Comparison of ENCODE assay signal across 34 cellular contexts in genomic region chr20:36386236-36386635, GRCh38.
DNase-seq lines count a peak whose midpoint lies in the region; ATAC-seq, FAIRE-seq and TF ChIP-seq lines count a peak whose summit lies in the region.
"Had no signal": no experiment of that assay in that cellular context is flagged by ENCODE, and none has a peak within 500 bp of the region (broad histone marks: within the 10 kb centered on the region; RNA-seq: fewer than 3 reads in every experiment).

No MANE protein-coding gene starts in this region.

- no peak for TF ChIP-seq RAD21 in HepG2 (CRISPR knock-in tag; IDR thresholded peaks at IDR 0.05)

- H3K9ac ChIP-seq in HepG2 (ENCODE audit: insufficient read depth, low read depth, low read length) = no peak overlapping the region
- H3K9ac ChIP-seq: BLaER1; BLaER1 treated with 17β-estradiol and CSF1 and Interleukin-3, amounts not matched to agents 10 nM and 100 nM had no signal

- no peak for FAIRE-seq in HepG2 (lab: Jason Lieb, UNC)
- FAIRE-seq: A204.1, A549, D721Med had no signal

- H3K9me3 ChIP-seq in HepG2 (ENCODE audit: low read length) = no peaks in the 10 kb centered on the region
- H3K9me3 ChIP-seq in right lobe of liver = no peaks in the 10 kb centered on the region
- H3K9me3 ChIP-seq in HEK293 (ENCODE audit: control insufficient read depth, insufficient read depth, low read depth, low read length) = no peaks in the 10 kb centered on the region
- H3K9me3 ChIP-seq in WERI-Rb-1 (ENCODE audit: severe bottlenecking) = no peaks in the 10 kb centered on the region
- H3K9me3 ChIP-seq in esophagus squamous epithelium = no peaks in the 10 kb centered on the region
- H3K9me3 ChIP-seq: A549; BE2C; BLaER1; BLaER1 treated with 17β-estradiol and CSF1 and Interleukin-3, amounts not matched to agents 10 nM and 100 nM; Caco-2 had no signal

- peaks cover 10% of the 10 kb centered on the region for H4K20me1 ChIP-seq in HepG2 (ENCODE audit: insufficient read depth, low read length)

- H3K27ac ChIP-seq in HepG2 (ENCODE audit: extremely low read length, insufficient read depth, low read length) = no peak overlapping the region
- no peak overlapping the region for H3K27ac ChIP-seq in right lobe of liver
- H3K27ac ChIP-seq in HEK293 (ENCODE audit: extremely low read depth, low read depth, low read length) = no peak overlapping the region
- peak overlapping the region; percentile 72 for H3K27ac ChIP-seq in WERI-Rb-1
- no peak overlapping the region for H3K27ac ChIP-seq in esophagus squamous epithelium
- H3K27ac ChIP-seq: 22Rv1; A549; BLaER1; BLaER1 treated with 17β-estradiol and CSF1 and Interleukin-3, amounts not matched to agents 10 nM and 100 nM; C4-2B had no signal

- H3K4me3 Mint-ChIP-seq in activated CD4-positive, alpha-beta T cell treated with anti-CD3 and anti-CD28 coated beads for 36 hours = no peak overlapping the region
- H3K4me3 Mint-ChIP-seq: B cell; CD14-positive monocyte; CD4-positive, alpha-beta memory T cell; CD4-positive, alpha-beta T cell; CD4-positive, CD25-positive, alpha-beta regulatory T cell; CD8-positive, alpha-beta memory T cell; CD8-positive, alpha-beta T cell had no signal

- H3K27me3 Mint-ChIP-seq in activated CD4-positive, alpha-beta T cell treated with anti-CD3 and anti-CD28 coated beads for 36 hours = peaks cover 8% of the 10 kb centered on the region

- H3K27ac Mint-ChIP-seq in activated CD4-positive, alpha-beta T cell treated with anti-CD3 and anti-CD28 coated beads for 36 hours = no peak overlapping the region
- H3K27ac Mint-ChIP-seq: B cell; CD14-positive monocyte; CD4-positive, alpha-beta memory T cell; CD4-positive, alpha-beta T cell; CD4-positive, CD25-positive, alpha-beta regulatory T cell; CD8-positive, alpha-beta T cell had no signal

- no peak for TF ChIP-seq POLR2A in HepG2 (IDR thresholded peaks at IDR 0.05; ENCODE audit: insufficient read depth in 1 of 2, low read depth in 2 of 2, low read length in 2 of 2)
- no peak for TF ChIP-seq POLR2A in right lobe of liver (IDR thresholded peaks at IDR 0.05)
- no peak for TF ChIP-seq POLR2A in esophagus squamous epithelium (IDR thresholded peaks at IDR 0.05)

- H3K4me1 ChIP-seq in HepG2 (ENCODE audit: insufficient read depth, low read length) (no peaks in the 10 kb centered on the region), right lobe of liver (no peaks in the 10 kb centered on the region), HEK293 (ENCODE audit: control insufficient read depth, insufficient read depth, low read length) (no peaks in the 10 kb centered on the region), esophagus squamous epithelium (no peaks in the 10 kb centered on the region)
- H3K4me1 ChIP-seq: A549; BE2C; BLaER1; BLaER1 treated with 17β-estradiol and CSF1 and Interleukin-3, amounts not matched to agents 10 nM and 100 nM; Caco-2 had no signal

- no peaks in the 10 kb centered on the region for H3K4me1 Mint-ChIP-seq in activated CD4-positive, alpha-beta T cell treated with anti-CD3 and anti-CD28 coated beads for 36 hours
- H3K4me1 Mint-ChIP-seq: B cell; CD14-positive monocyte; CD4-positive, alpha-beta memory T cell; CD4-positive, CD25-positive, alpha-beta regulatory T cell; CD8-positive, alpha-beta memory T cell had no signal

- no peaks in the 10 kb centered on the region for H3K9me3 Mint-ChIP-seq in activated CD4-positive, alpha-beta T cell treated with anti-CD3 and anti-CD28 coated beads for 36 hours (ENCODE audit: low read depth)
- H3K9me3 Mint-ChIP-seq: CD4-positive, CD25-positive, alpha-beta regulatory T cell; CD8-positive, alpha-beta memory T cell; CD8-positive, alpha-beta T cell had no signal

- no peak for TF ChIP-seq CTCF in HepG2 (CRISPR knock-in tag; IDR thresholded peaks at IDR 0.05)
- TF ChIP-seq CTCF in right lobe of liver (IDR thresholded peaks at IDR 0.05) = no peak
- TF ChIP-seq CTCF in HEK293 (tag by site-specific recombination; IDR thresholded peaks at IDR 0.05) = no peak
- TF ChIP-seq CTCF in WERI-Rb-1 (IDR thresholded peaks at IDR 0.05; ENCODE audit: low read depth, low read length) = no peak
- no peak for TF ChIP-seq CTCF in esophagus squamous epithelium (IDR thresholded peaks at IDR 0.05)

- TF ChIP-seq EP300 in HepG2 (IDR thresholded peaks at IDR 0.05; ENCODE audit: low read depth in 2 of 2, low read length in 2 of 2) (no peak), HepG2 (CRISPR knock-in tag; IDR thresholded peaks at IDR 0.05; ENCODE audit: borderline replicate concordance) (no peak)

- no peak overlapping the region for H2AFZ ChIP-seq in HepG2 (ENCODE audit: low read length)

- ATAC-seq in HepG2 (no peak), right lobe of liver (no peak)
- no peak for ATAC-seq in activated CD4-positive, alpha-beta T cell treated with anti-CD3 and anti-CD28 coated beads for 36 hours
- ATAC-seq: A549; CD8-positive, alpha-beta T cell had no signal

- no peaks in the 10 kb centered on the region for H3K36me3 ChIP-seq in HepG2 (replicated peaks in 1 of 2; ENCODE audit: control insufficient read depth in 1 of 2, insufficient read depth in 2 of 2, low read length in 2 of 2)
- H3K36me3 ChIP-seq in right lobe of liver = no peaks in the 10 kb centered on the region
- H3K36me3 ChIP-seq in HEK293 (ENCODE audit: control insufficient read depth in 2 of 2, insufficient read depth in 1 of 2, low read length in 2 of 2) = no peaks in the 10 kb centered on the region
- no peaks in the 10 kb centered on the region for H3K36me3 ChIP-seq in WERI-Rb-1
- no peaks in the 10 kb centered on the region for H3K36me3 ChIP-seq in esophagus squamous epithelium
- H3K36me3 ChIP-seq: BE2C; BLaER1; BLaER1 treated with 17β-estradiol and CSF1 and Interleukin-3, amounts not matched to agents 10 nM and 100 nM had no signal

- POLR2A ChIA-PET in HepG2 (lab: Yijun Ruan, JAX) (no interaction called here), HEK293 (lab: Yijun Ruan, JAX) (no interaction called here)
- POLR2A ChIA-PET in activated CD4-positive, alpha-beta T cell treated with anti-CD3 and anti-CD28 coated beads for 36 hours (lab: Charles Lee) = no interaction called here

- CTCF ChIA-PET in HepG2 (lab: Yijun Ruan, JAX; ENCODE audit: low intra/inter-chr PET ratio, low total read pairs) (no interaction called here), HEK293 (lab: Yijun Ruan, JAX) (interaction anchor here (1.2 to 1.8 kb wide), 2 partner anchors 13 to 54 kb away, joined by 3 to 6 read pairs; no protein-coding TSS in a partner anchor)
- CTCF ChIA-PET in activated CD4-positive, alpha-beta T cell treated with anti-CD3 and anti-CD28 coated beads for 36 hours (lab: Charles Lee) = no interaction called here

- H3K27me3 ChIP-seq in HepG2 (ENCODE audit: control insufficient read depth in 1 of 2, insufficient read depth in 2 of 2, low read length in 2 of 2) = peaks cover 0 to 6% of the 10 kb centered on the region in 2 experiments; a peak in 1 of 5 replicates
- H3K27me3 ChIP-seq in right lobe of liver = no peaks in the 10 kb centered on the region
- no peaks in the 10 kb centered on the region for H3K27me3 ChIP-seq in WERI-Rb-1 (ENCODE audit: insufficient read depth, low read depth, severe bottlenecking)
- H3K27me3 ChIP-seq in esophagus squamous epithelium = peaks cover 0 to 25% (median 0%) of the 10 kb centered on the region in 4 donors
- H3K27me3 ChIP-seq: BE2C; BLaER1; BLaER1 treated with 17β-estradiol and CSF1 and Interleukin-3, amounts not matched to agents 10 nM and 100 nM had no signal

- intact Hi-C loops in HepG2 (cut with micrococcal nuclease; ENCODE audit: unreplicated experiment) (no loop called here), right lobe of liver (cut with DNase I) (no loop called here), esophagus squamous epithelium (cut with DNase I) (no loop called here)
- intact Hi-C loops in activated CD4-positive, alpha-beta T cell treated with anti-CD3 and anti-CD28 coated beads for 36 hours (cut with DNase I, micrococcal nuclease) = no loop called here

- H3K4me2 ChIP-seq in HepG2 (ENCODE audit: low read depth, low read length) = no peak overlapping the region
- H3K4me2 ChIP-seq: A549; BLaER1; BLaER1 treated with 17β-estradiol and CSF1 and Interleukin-3, amounts not matched to agents 10 nM and 100 nM had no signal

- H3K79me2 ChIP-seq in HepG2 (ENCODE audit: insufficient read depth, low read length) = no peaks in the 10 kb centered on the region

- no peak overlapping the region for H3K4me3 ChIP-seq in HepG2 (replicated peaks in 1 of 3; ENCODE audit: insufficient read depth in 1 of 3, low read depth in 2 of 3, low read length in 3 of 3)
- no peak overlapping the region for H3K4me3 ChIP-seq in right lobe of liver
- H3K4me3 ChIP-seq in HEK293 (ENCODE audit: low read depth, low read length) = no peak overlapping the region
- no peak overlapping the region for H3K4me3 ChIP-seq in WERI-Rb-1 (ENCODE audit: low read depth, low read length)
- H3K4me3 ChIP-seq in esophagus squamous epithelium = no peak overlapping the region
- H3K4me3 ChIP-seq: A549; BLaER1; BLaER1 treated with 17β-estradiol and CSF1 and Interleukin-3, amounts not matched to agents 10 nM and 100 nM had no signal

- H3K36me3 Mint-ChIP-seq in activated CD4-positive, alpha-beta T cell treated with anti-CD3 and anti-CD28 coated beads for 36 hours (ENCODE audit: low read depth) = no peaks in the 10 kb centered on the region
- H3K36me3 Mint-ChIP-seq: CD14-positive monocyte; CD4-positive, CD25-positive, alpha-beta regulatory T cell; CD8-positive, alpha-beta memory T cell; CD8-positive, alpha-beta T cell had no signal

- no TSS peak for BruUV-seq in HepG2 (replicated peaks; lab: Mats Ljungman, UMichigan)

- DNase-seq in HepG2 (ENCODE audit: low spot score) (no peak), right lobe of liver (no peak), WERI-Rb-1 (no peak), esophagus squamous epithelium (lab: John Stamatoyannopoulos, UW) (no peak)
- no peak for DNase-seq in activated CD4-positive, alpha-beta T cell treated with anti-CD3 and anti-CD28 coated beads for 36 hours
- DNase-seq: 8988T; ACHN; AML-193; BE2C; Caco-2; Calu3; CD4-positive, alpha-beta memory T cell; CD4-positive, alpha-beta T cell; CD4-positive, CD25-positive, alpha-beta regulatory T cell; CD8-positive, alpha-beta memory T cell; CD8-positive, alpha-beta T cell; COR-L47; DMS 273 treated with DMSO at 0.1 percent for 48 hours; DMS153; DMS53; DMS79; DMS79 treated with DMSO at 0.1 percent for 48 hours; DND-41; EL had no signal

- in situ Hi-C loops in HepG2 (cut with HindIII; ENCODE audit: extremely low pct_ligation_motif_present, low pct_unique_long_range_greater_than_20kb) = no loop called here

TF ChIP-seq in HEK293, 187 proteins besides CTCF, POLR2A, EP300 and RAD21 (continues in another document):
- TF ChIP-seq ZFP37 (tag by site-specific recombination; IDR thresholded peaks at IDR 0.05) (no peak), ZNF366 (tag by site-specific recombination; conservative IDR thresholded peaks at IDR 0.05) (peak; percentile 81)
